ENCODE assay signal across 1 cellular context in genomic region chr16:592518-593306, GRCh38.
TF ChIP-seq lines count a peak whose summit lies in the region.

No MANE protein-coding gene starts in this region.

TF ChIP-seq in HepG2, 621 proteins besides CTCF, POLR2A, EP300 and RAD21 (continues in another document):
- TF ChIP-seq, protein P1, sequence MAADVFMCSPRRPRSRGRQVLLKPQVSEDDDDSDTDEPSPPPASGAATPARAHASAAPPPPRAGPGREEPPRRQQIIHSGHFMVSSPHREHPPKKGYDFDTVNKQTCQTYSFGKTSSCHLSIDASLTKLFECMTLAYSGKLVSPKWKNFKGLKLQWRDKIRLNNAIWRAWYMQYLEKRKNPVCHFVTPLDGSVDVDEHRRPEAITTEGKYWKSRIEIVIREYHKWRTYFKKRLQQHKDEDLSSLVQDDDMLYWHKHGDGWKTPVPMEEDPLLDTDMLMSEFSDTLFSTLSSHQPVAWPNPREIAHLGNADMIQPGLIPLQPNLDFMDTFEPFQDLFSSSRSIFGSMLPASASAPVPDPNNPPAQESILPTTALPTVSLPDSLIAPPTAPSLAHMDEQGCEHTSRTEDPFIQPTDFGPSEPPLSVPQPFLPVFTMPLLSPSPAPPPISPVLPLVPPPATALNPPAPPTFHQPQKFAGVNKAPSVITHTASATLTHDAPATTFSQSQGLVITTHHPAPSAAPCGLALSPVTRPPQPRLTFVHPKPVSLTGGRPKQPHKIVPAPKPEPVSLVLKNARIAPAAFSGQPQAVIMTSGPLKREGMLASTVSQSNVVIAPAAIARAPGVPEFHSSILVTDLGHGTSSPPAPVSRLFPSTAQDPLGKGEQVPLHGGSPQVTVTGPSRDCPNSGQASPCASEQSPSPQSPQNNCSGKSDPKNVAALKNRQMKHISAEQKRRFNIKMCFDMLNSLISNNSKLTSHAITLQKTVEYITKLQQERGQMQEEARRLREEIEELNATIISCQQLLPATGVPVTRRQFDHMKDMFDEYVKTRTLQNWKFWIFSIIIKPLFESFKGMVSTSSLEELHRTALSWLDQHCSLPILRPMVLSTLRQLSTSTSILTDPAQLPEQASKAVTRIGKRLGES (CRISPR knock-in tag; IDR thresholded peaks at IDR 0.05; ENCODE audit: borderline replicate concordance): no peak
- TF ChIP-seq, protein P2, sequence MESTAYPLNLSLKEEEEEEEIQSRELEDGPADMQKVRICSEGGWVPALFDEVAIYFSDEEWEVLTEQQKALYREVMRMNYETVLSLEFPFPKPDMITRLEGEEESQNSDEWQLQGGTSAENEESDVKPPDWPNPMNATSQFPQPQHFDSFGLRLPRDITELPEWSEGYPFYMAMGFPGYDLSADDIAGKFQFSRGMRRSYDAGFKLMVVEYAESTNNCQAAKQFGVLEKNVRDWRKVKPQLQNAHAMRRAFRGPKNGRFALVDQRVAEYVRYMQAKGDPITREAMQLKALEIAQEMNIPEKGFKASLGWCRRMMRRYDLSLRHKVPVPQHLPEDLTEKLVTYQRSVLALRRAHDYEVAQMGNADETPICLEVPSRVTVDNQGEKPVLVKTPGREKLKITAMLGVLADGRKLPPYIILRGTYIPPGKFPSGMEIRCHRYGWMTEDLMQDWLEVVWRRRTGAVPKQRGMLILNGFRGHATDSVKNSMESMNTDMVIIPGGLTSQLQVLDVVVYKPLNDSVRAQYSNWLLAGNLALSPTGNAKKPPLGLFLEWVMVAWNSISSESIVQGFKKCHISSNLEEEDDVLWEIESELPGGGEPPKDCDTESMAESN (CRISPR knock-in tag; conservative IDR thresholded peaks at IDR 0.05): no peak
- TF ChIP-seq ZIK1 (CRISPR knock-in tag; IDR thresholded peaks at IDR 0.05; ENCODE audit: borderline replicate concordance, low read depth) (no peak), ZSCAN21 (CRISPR knock-in tag; IDR thresholded peaks at IDR 0.05; ENCODE audit: borderline replicate concordance) (no peak), ARID5B (CRISPR knock-in tag; IDR thresholded peaks at IDR 0.05) (no peak), ZNF891 (CRISPR knock-in tag; IDR thresholded peaks at IDR 0.05) (no peak), ZNF441 (CRISPR knock-in tag; IDR thresholded peaks at IDR 0.05; ENCODE audit: borderline replicate concordance) (0 out of 2 replicates have a peak, but pooled peaks have one; percentile 35), PREB (CRISPR knock-in tag; IDR thresholded peaks at IDR 0.05) (no peak), MZF1 (CRISPR knock-in tag; IDR thresholded peaks at IDR 0.05; ENCODE audit: borderline replicate concordance) (no peak), ZFP37 (CRISPR knock-in tag; IDR thresholded peaks at IDR 0.05; ENCODE audit: borderline replicate concordance) (peak; percentile 38; the same call in 1 of the 2 replicates), NR2F2 (IDR thresholded peaks at IDR 0.05; ENCODE audit: borderline replicate concordance, low read depth) (no peak), TEF (CRISPR knock-in tag; IDR thresholded peaks at IDR 0.05) (no peak), GPN1 (CRISPR knock-in tag; IDR thresholded peaks at IDR 0.05; ENCODE audit: borderline replicate concordance) (no peak), NFIB (CRISPR knock-in tag; IDR thresholded peaks at IDR 0.05; ENCODE audit: borderline replicate concordance) (no peak), ZNF792 (CRISPR knock-in tag; IDR thresholded peaks at IDR 0.05) (no peak), POLR2G (IDR thresholded peaks at IDR 0.05; ENCODE audit: low read depth, low read length) (no peak), HOXA7 (CRISPR knock-in tag; IDR thresholded peaks at IDR 0.05) (no peak), ZNF263 (CRISPR knock-in tag; IDR thresholded peaks at IDR 0.05) (no peak), IRX3 (CRISPR knock-in tag; IDR thresholded peaks at IDR 0.05; ENCODE audit: borderline replicate concordance, low read depth) (no peak), FOSL2 (CRISPR knock-in tag; IDR thresholded peaks at IDR 0.05) (peak; percentile 33; the same call in 1 of the 2 replicates), ZNF816 (CRISPR knock-in tag; IDR thresholded peaks at IDR 0.05; ENCODE audit: borderline replicate concordance) (no peak), NRL (CRISPR knock-in tag; IDR thresholded peaks at IDR 0.05; ENCODE audit: borderline replicate concordance) (no peak), REST (IDR thresholded peaks at IDR 0.05; ENCODE audit: borderline replicate concordance in 1 of 2, low read depth in 1 of 2, low read length in 2 of 2) (no peak), ETV5 (CRISPR knock-in tag; IDR thresholded peaks at IDR 0.05; ENCODE audit: borderline replicate concordance) (peak; percentile 55), ZNF580 (CRISPR knock-in tag; IDR thresholded peaks at IDR 0.05; ENCODE audit: borderline replicate concordance, low read depth) (peak; percentile 75; the same call in 1 of the 2 replicates), ZNF207 (IDR thresholded peaks at IDR 0.05; ENCODE audit: borderline replicate concordance) (no peak), BRD4 (CRISPR knock-in tag; IDR thresholded peaks at IDR 0.05) (no peak), ZBTB20 (CRISPR knock-in tag; IDR thresholded peaks at IDR 0.05; ENCODE audit: borderline replicate concordance, low read depth) (no peak), THAP11 (CRISPR knock-in tag; IDR thresholded peaks at IDR 0.05) (peak; percentile 66)
- TF ChIP-seq, protein P3, sequence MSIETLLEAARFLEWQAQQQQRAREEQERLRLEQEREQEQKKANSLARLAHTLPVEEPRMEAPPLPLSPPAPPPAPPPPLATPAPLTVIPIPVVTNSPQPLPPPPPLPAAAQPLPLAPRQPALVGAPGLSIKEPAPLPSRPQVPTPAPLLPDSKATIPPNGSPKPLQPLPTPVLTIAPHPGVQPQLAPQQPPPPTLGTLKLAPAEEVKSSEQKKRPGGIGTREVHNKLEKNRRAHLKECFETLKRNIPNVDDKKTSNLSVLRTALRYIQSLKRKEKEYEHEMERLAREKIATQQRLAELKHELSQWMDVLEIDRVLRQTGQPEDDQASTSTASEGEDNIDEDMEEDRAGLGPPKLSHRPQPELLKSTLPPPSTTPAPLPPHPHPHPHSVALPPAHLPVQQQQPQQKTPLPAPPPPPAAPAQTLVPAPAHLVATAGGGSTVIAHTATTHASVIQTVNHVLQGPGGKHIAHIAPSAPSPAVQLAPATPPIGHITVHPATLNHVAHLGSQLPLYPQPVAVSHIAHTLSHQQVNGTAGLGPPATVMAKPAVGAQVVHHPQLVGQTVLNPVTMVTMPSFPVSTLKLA (IDR thresholded peaks at IDR 0.05): no peak
- TF ChIP-seq, protein P4, sequence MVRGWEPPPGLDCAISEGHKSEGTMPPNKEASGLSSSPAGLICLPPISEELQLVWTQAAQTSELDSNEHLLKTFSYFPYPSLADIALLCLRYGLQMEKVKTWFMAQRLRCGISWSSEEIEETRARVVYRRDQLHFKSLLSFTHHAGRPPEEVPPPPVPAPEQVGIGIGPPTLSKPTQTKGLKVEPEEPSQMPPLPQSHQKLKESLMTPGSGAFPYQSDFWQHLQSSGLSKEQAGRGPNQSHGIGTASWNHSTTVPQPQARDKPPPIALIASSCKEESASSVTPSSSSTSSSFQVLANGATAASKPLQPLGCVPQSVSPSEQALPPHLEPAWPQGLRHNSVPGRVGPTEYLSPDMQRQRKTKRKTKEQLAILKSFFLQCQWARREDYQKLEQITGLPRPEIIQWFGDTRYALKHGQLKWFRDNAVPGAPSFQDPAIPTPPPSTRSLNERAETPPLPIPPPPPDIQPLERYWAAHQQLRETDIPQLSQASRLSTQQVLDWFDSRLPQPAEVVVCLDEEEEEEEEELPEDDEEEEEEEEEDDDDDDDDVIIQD (CRISPR knock-in tag; IDR thresholded peaks at IDR 0.05; ENCODE audit: low read depth): no peak
